ENCODE assay signal across 8 cellular contexts in the genomic region with DNA sequence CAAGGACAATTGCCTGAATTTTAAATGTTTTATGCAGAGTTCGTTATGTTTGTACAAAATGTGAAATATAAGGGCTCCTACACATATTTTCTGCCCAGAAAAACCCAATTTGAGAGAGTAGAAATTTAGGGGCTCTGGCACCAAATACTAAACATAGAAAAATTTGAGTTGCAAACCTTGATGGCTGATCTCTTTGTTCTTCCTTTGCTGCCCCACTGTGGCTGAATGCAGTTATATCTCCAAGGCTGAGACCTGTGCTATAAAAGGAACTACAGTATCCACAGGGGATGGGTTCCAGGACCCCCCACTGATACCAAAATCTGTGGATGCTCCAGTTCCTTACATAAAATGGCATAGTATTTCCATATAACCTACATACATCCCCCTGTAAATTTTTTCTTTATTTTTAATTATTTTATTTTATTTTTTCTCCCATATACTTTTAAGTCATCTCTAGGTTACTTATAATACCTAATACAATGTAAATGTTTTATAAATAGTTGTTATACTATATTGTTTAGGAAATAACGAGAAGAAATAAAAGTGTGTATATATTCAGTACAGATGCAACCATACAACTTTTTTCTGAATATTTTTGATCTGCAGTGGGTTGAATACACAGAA. TPM values are rescaled to one million over a fixed set of nuclear protein-coding genes. Genes with fewer than 3 reads are reported as not detected.
A peak's percentile ranks its signal among the peaks of the same experiment; 100 is the strongest.
DNase-seq lines count a peak whose midpoint lies in the region; ATAC-seq and TF ChIP-seq lines count a peak whose summit lies in the region.

No MANE protein-coding gene starts in this region.

- 38 to 54% methylated on average over 2 of the region's 2 CpGs for WGBS in lung, 2 donors
- WGBS in thyroid gland, 2 donors: 57% methylated on average over 2 of the region's 2 CpGs

- no peak for TF ChIP-seq POLR2A in thyroid gland (IDR thresholded peaks at IDR 0.05)

- peak; percentile 24 for DNase-seq in NCI-H1436 (lab: John Stamatoyannopoulos, UW)
- DNase-seq in NCI-H1436 treated with DMSO at 0.1 percent for 48 hours (lab: John Stamatoyannopoulos, UW): no peak
- peak; percentile 36 for DNase-seq in SKM-1 treated with dmso at 0.1 percent for 144 hours (lab: John Stamatoyannopoulos, UW; ENCODE audit: unreplicated experiment)
- DNase-seq in dermis blood vessel endothelial cell: peak; percentile 70
- DNase-seq in lung (ENCODE audit: low spot score): peak; percentile 36
- peak; percentile 29 to 35 for DNase-seq in thyroid gland

- H3K36me3 ChIP-seq in lung (ENCODE audit: control insufficient read depth in 2 of 2, insufficient read depth in 2 of 2, low read length in 2 of 2) (no peaks in the 10 kb centered on the region), thyroid gland (no peaks in the 10 kb centered on the region)

- peak; percentile 71 for TF ChIP-seq CTCF in LNCAP (IDR thresholded peaks at IDR 0.05)
- peak; percentile 36 for TF ChIP-seq CTCF in lung (IDR thresholded peaks at IDR 0.05; ENCODE audit: control extremely low read depth, extremely low read depth)
- TF ChIP-seq CTCF in thyroid gland (IDR thresholded peaks at IDR 0.05): peak in 4 of 6 experiments; percentile 35 to 56 (median 54)

- no peak overlapping the region for H3K27ac ChIP-seq in lung (ENCODE audit: low read depth in 1 of 2, low read length in 1 of 2)
- no peak overlapping the region for H3K27ac ChIP-seq in thyroid gland

- ATAC-seq in lung (ENCODE audit: insufficient read depth, low FRiP score): no peak
- ATAC-seq in GM18909 (IDR thresholded peaks at IDR 0.05; ENCODE audit: poor library complexity, unreplicated experiment): no peak

- no peaks in the 10 kb centered on the region for H3K4me1 ChIP-seq in lung (ENCODE audit: control insufficient read depth in 2 of 2, insufficient read depth in 2 of 2, low read length in 2 of 2)
- H3K4me1 ChIP-seq in thyroid gland: no peaks in the 10 kb centered on the region

- H3K4me3 ChIP-seq in lung: no peak overlapping the region
- H3K4me3 ChIP-seq in thyroid gland (replicated peaks in 1 of 3): no peak overlapping the region

- H3K27me3 ChIP-seq in lung (ENCODE audit: control insufficient read depth, insufficient read depth) (no peaks in the 10 kb centered on the region), thyroid gland (no peaks in the 10 kb centered on the region)

- H3K9me3 ChIP-seq in lung (ENCODE audit: control insufficient read depth in 2 of 2, insufficient read depth in 1 of 2, low read length in 1 of 2) (no peaks in the 10 kb centered on the region), thyroid gland (no peaks in the 10 kb centered on the region)

- intact Hi-C loops in thyroid gland (cut with DNase I): loop anchor here (5.0 kb wide), 2 partner anchors 162 to 322 kb away; no protein-coding TSS in a partner anchor

RNA-seq across cellular contexts. Expression of a gene that starts 22.5 kb away (rescaled TPM):
- 0.23 TPM in 1 of 2 replicates, not detected in the other for total RNA-seq in dermis blood vessel endothelial cell
- 10 to 100 TPM; 30.0 to 71.6 TPM for total RNA-seq in lung
- 10 to 100 TPM in 1 of 2 donors, 1 to 10 TPM in 1; 8.4 to 10.1 TPM for polyA plus RNA-seq in lung
- total RNA-seq in thyroid gland: 10 to 100 TPM in 2 of 4 donors, 1 to 10 TPM in 2; 8.2 to 16.9 (median 11.5) TPM

RNA-seq across cellular contexts. Expression of a gene that starts 45.0 kb away (rescaled TPM):
- 147 and 348 TPM in 2 replicates for total RNA-seq in dermis blood vessel endothelial cell
- 100 to 1,000 TPM in 1 of 2 donors, 10 to 100 TPM in 1; 47.2 to 130 TPM for total RNA-seq in lung
- polyA plus RNA-seq in lung: 100 to 1,000 TPM; 205 to 244 TPM
- total RNA-seq in thyroid gland: 100 to 1,000 TPM in 2 of 4 donors, 10 to 100 TPM in 2; 86.1 to 129 (median 102) TPM

RNA-seq across cellular contexts. Expression of a gene that starts 59.3 kb away (rescaled TPM):
- total RNA-seq in dermis blood vessel endothelial cell: 0.51 and 0.85 TPM in 2 replicates
- 10 to 100 TPM; 10.6 to 13.5 TPM for total RNA-seq in lung
- 10 to 100 TPM in 1 of 2 donors, 1 to 10 TPM in 1; 6.6 to 25.9 TPM for polyA plus RNA-seq in lung
- 10 to 100 TPM in 3 of 4 donors, 1 to 10 TPM in 1; 7.5 to 16.3 (median 12.8) TPM for total RNA-seq in thyroid gland
